Comparison of ENCODE assay signal across 22 cellular contexts in the genomic region with DNA sequence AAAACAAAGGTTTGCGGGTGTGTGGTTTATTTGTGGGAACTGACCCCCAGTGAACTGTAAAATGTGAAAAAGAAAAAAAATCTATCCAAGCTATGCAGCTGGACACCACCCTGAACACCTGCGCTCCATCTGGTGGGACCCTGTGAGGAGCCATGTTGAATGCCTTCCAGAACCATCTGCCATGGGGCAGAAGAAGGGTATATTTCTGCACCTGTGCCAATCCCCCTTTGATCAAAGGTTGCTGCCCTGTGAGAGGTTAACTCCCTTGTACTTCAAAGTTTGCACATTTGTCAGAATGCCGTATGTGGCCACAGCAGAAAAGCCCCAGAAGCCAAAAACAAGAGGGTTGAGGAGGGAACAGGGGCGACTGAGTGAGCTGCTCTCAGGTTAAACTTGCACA.
"Had no signal": no experiment of that assay in that cellular context is flagged by ENCODE, and none has a peak within 500 bp of the region (broad histone marks: within the 10 kb centered on the region; RNA-seq: fewer than 3 reads in every experiment).

No MANE protein-coding gene starts in this region.

- H3K36me3 Mint-ChIP-seq: activated CD4-positive, alpha-beta memory T cell treated with anti-CD3 and anti-CD28 coated beads for 36 hours; activated naive CD4-positive, alpha-beta T cell treated with anti-CD3 and anti-CD28 coated beads, Interleukin-2, amount 50 U/mL, for 72 hours; brain had no signal

- H3K4me1 Mint-ChIP-seq: activated B cell treated with CpG ODN at 0.5 μM for 24 hours; activated CD4-positive, alpha-beta T cell treated with anti-CD3 and anti-CD28 coated beads for 36 hours; activated T-helper 17 cell treated with anti-CD3 and anti-CD28 coated beads, Interleukin-2, amount 50 U/mL, for 72 hours; nephron had no signal

- H3K9me3 Mint-ChIP-seq: activated B cell treated with CpG ODN at 0.5 μM for 24 hours; activated CD4-positive, alpha-beta memory T cell treated with anti-CD3 and anti-CD28 coated beads for 36 hours; activated naive CD4-positive, alpha-beta T cell treated with anti-CD3 and anti-CD28 coated beads, Interleukin-2, amount 50 U/mL, for 72 hours; activated T-helper 17 cell treated with anti-CD3 and anti-CD28 coated beads, Interleukin-2, amount 50 U/mL, for 72 hours had no signal

- H3K4me1 ChIP-seq: gastroesophageal sphincter, heart left ventricle, upper lobe of left lung had no signal

- ATAC-seq: activated CD4-positive, alpha-beta T cell treated with anti-CD3 and anti-CD28 coated beads for 36 hours; activated naive CD4-positive, alpha-beta T cell treated with anti-CD3 and anti-CD28 coated beads, Interleukin-2, amount 50 U/mL, for 72 hours; activated T-helper 17 cell treated with anti-CD3 and anti-CD28 coated beads, Interleukin-2, amount 50 U/mL, for 72 hours; gastroesophageal sphincter; heart left ventricle; left cardiac atrium had no signal

- H3K36me3 ChIP-seq: gastroesophageal sphincter, heart left ventricle, upper lobe of left lung had no signal

- H3K4me3 ChIP-seq: gastroesophageal sphincter, heart left ventricle, upper lobe of left lung had no signal

- H3K9me3 ChIP-seq: gastroesophageal sphincter, upper lobe of left lung had no signal

- H3K27me3 Mint-ChIP-seq: activated B cell treated with CpG ODN at 0.5 μM for 24 hours; activated CD4-positive, alpha-beta memory T cell treated with anti-CD3 and anti-CD28 coated beads for 36 hours had no signal

- H3K27ac ChIP-seq: epithelial cell of prostate, gastroesophageal sphincter, heart left ventricle, upper lobe of left lung had no signal

- H3K27ac Mint-ChIP-seq: activated B cell treated with CpG ODN at 0.5 μM for 24 hours; activated CD4-positive, alpha-beta memory T cell treated with anti-CD3 and anti-CD28 coated beads for 36 hours; activated CD4-positive, alpha-beta T cell treated with anti-CD3 and anti-CD28 coated beads for 36 hours; activated naive CD4-positive, alpha-beta T cell treated with anti-CD3 and anti-CD28 coated beads, Interleukin-2, amount 50 U/mL, for 72 hours; activated T-helper 17 cell treated with anti-CD3 and anti-CD28 coated beads, Interleukin-2, amount 50 U/mL, for 72 hours; nephron had no signal

- H3K27me3 ChIP-seq: gastroesophageal sphincter, upper lobe of left lung had no signal

- DNase-seq: activated B cell treated with CpG ODN at 0.5 μM for 24 hours; activated CD4-positive, alpha-beta memory T cell treated with anti-CD3 and anti-CD28 coated beads for 36 hours; activated CD4-positive, alpha-beta T cell treated with anti-CD3 and anti-CD28 coated beads for 36 hours; activated T-cell treated with anti-CD3 and anti-CD28 coated beads, Interleukin-2, amount 50 U/mL, for 1 hour; aorta; heart left ventricle; islet precursor cell; left cardiac atrium; mesenchymal stem cell; nucleus accumbens; retina; stimulated activated CD4-positive, alpha-beta T cell treated with anti-CD3 and anti-CD28 coated beads, Interleukin-2, amount 100 ng/mL, for 48 hours; stimulated activated CD8-positive, alpha-beta memory T cell treated with anti-CD3 and anti-CD28 coated beads, Interleukin-4, amount 100 ng/mL, for 48 hours; stimulated activated naive CD4-positive, alpha-beta T cell; T-helper 9 cell; upper lobe of left lung had no signal

- H3K4me3 Mint-ChIP-seq: activated B cell treated with CpG ODN at 0.5 μM for 24 hours; activated CD4-positive, alpha-beta memory T cell treated with anti-CD3 and anti-CD28 coated beads for 36 hours; activated CD4-positive, alpha-beta T cell treated with anti-CD3 and anti-CD28 coated beads for 36 hours; activated T-helper 17 cell treated with anti-CD3 and anti-CD28 coated beads, Interleukin-2, amount 50 U/mL, for 72 hours; brain; nephron had no signal
